ENCODE assay signal across 17 cellular contexts in the genomic region with DNA sequence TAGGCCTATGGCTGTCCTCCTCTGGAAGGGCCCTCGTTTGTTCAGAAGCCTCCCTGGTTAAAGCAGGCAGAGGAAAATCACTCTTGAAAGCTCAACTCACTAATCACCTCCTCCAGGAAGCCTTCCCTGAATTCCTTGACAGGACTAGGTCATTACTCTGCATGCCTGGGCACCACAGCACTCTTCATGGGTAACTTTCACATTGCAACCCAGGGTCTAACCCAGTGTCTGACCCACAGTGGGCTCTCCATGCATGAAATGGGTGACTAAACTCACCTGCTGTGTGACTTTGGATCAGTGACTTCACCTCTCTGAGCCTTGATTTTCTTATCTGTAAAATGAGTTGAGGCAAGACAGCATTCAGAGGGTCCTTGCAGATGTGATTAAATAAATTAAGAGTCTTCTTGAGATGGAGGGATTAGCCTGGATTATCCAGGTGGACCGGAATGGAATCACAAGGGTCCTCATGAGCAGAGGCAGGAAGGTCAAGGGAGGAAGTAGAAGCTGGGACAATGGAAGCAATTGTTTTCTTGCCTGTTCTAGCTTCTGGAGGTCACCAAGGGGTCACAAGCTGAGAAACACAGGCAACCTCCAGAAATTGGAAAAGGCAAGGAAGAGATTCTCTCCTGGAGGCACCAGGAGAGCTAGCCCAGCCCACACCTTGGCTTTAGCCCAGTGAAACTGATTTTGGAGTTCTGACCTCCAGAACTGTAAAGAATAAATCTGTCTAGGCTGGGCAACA. TPM values are rescaled to one million over a fixed set of nuclear protein-coding genes. Genes with fewer than 3 reads are reported as not detected.
DNase-seq lines count a peak whose midpoint lies in the region; ATAC-seq, FAIRE-seq and TF ChIP-seq lines count a peak whose summit lies in the region.
"Had no signal": no experiment of that assay in that cellular context is flagged by ENCODE, and none has a peak within 500 bp of the region (broad histone marks: within the 10 kb centered on the region; RNA-seq: fewer than 3 reads in every experiment).

No MANE protein-coding gene starts in this region.

- FAIRE-seq in bronchial epithelial cell (lab: Jason Lieb, UNC): peak; percentile 76

- 0 out of 2 replicates have a peak overlapping the region, but pooled peaks have one; percentile 47 for H3K4me2 ChIP-seq in BLaER1

- H3K27me3 ChIP-seq in BLaER1 (no peaks in the 10 kb centered on the region), bronchial epithelial cell (ENCODE audit: control insufficient read depth, insufficient read depth, low read length) (no peaks in the 10 kb centered on the region)
- H3K27me3 ChIP-seq in CD4-positive, alpha-beta memory T cell (ENCODE audit: insufficient read depth, low read length): no peaks in the 10 kb centered on the region

- peak overlapping the region; percentile 31 for H3K4me3 Mint-ChIP-seq in neural crest cell
- H3K4me3 Mint-ChIP-seq in CD4-positive, alpha-beta memory T cell: no peak overlapping the region
- H3K4me3 Mint-ChIP-seq: B cell, H9 had no signal

- no peak overlapping the region for H3K27ac Mint-ChIP-seq in neural crest cell (ENCODE audit: unreplicated experiment)
- peak overlapping the region in 1 of 7 donors; percentile 80 for H3K27ac Mint-ChIP-seq in CD4-positive, alpha-beta memory T cell
- H3K27ac Mint-ChIP-seq: B cell, H9 had no signal

- no peak for DNase-seq in bronchial epithelial cell (ENCODE audit: low read depth)
- no peak for DNase-seq in neural crest cell (ENCODE audit: low read depth, low spot score)
- no peak for DNase-seq in CD4-positive, alpha-beta memory T cell
- DNase-seq: ACHN; CD8-positive, alpha-beta memory T cell; DMS 273 treated with DMSO at 0.1 percent for 48 hours; H9; KBM-7; NCI-H1092; NCI-H69 had no signal

- H3K9me3 ChIP-seq in BLaER1 (no peaks in the 10 kb centered on the region), HEK293 (ENCODE audit: control insufficient read depth, insufficient read depth, low read depth, low read length) (no peaks in the 10 kb centered on the region)
- H3K9me3 ChIP-seq in CD4-positive, alpha-beta memory T cell (ENCODE audit: control insufficient read depth in 1 of 2, low read length in 2 of 2): no peaks in the 10 kb centered on the region

- H4K20me1 ChIP-seq in BLaER1: no peaks in the 10 kb centered on the region

- no peaks in the 10 kb centered on the region for H3K36me3 ChIP-seq in BLaER1
- no peaks in the 10 kb centered on the region for H3K36me3 ChIP-seq in HEK293 (ENCODE audit: control insufficient read depth in 2 of 2, insufficient read depth in 1 of 2, low read length in 2 of 2)
- no peaks in the 10 kb centered on the region for H3K36me3 ChIP-seq in bronchial epithelial cell (ENCODE audit: control insufficient read depth, insufficient read depth, low read length)
- H3K36me3 ChIP-seq in CD4-positive, alpha-beta memory T cell (ENCODE audit: insufficient read depth, low read length): no peaks in the 10 kb centered on the region

- H3K4me1 ChIP-seq in BLaER1 (peaks cover 28% of the 10 kb centered on the region), HEK293 (ENCODE audit: control insufficient read depth, insufficient read depth, low read length) (peaks cover 8% of the 10 kb centered on the region)
- peaks cover 17% of the 10 kb centered on the region for H3K4me1 ChIP-seq in CD4-positive, alpha-beta memory T cell (ENCODE audit: insufficient read depth, low read length)

- no peak overlapping the region for H3K27ac ChIP-seq in BLaER1
- H3K27ac ChIP-seq in HEK293 (ENCODE audit: extremely low read depth, low read depth, low read length): no peak overlapping the region
- no peak overlapping the region for H3K27ac ChIP-seq in CD4-positive, alpha-beta memory T cell (ENCODE audit: low read depth, low read length)

- no peaks in the 10 kb centered on the region for H3K36me3 Mint-ChIP-seq in neural crest cell (ENCODE audit: low read depth)
- no peaks in the 10 kb centered on the region for H3K36me3 Mint-ChIP-seq in CD4-positive, alpha-beta memory T cell

- no peaks in the 10 kb centered on the region for H3K9me3 Mint-ChIP-seq in neural crest cell
- no peaks in the 10 kb centered on the region for H3K9me3 Mint-ChIP-seq in CD4-positive, alpha-beta memory T cell
- H3K9me3 Mint-ChIP-seq: CD8-positive, alpha-beta memory T cell; H9 had no signal

- H3K9ac ChIP-seq in BLaER1: no peak overlapping the region

- intact Hi-C loops in CD4-positive, alpha-beta memory T cell (cut with micrococcal nuclease): no loop called here

- H3K27me3 Mint-ChIP-seq in neural crest cell (ENCODE audit: low read depth): no peaks in the 10 kb centered on the region
- H3K27me3 Mint-ChIP-seq in CD4-positive, alpha-beta memory T cell: peaks cover 0 to 5% of the 10 kb centered on the region in 2 donors

- H3K4me3 ChIP-seq in BLaER1: no peak overlapping the region
- H3K4me3 ChIP-seq in HEK293 (ENCODE audit: low read depth, low read length): no peak overlapping the region
- H3K4me3 ChIP-seq in bronchial epithelial cell (ENCODE audit: low read depth, low read length): no peak overlapping the region
- no peak overlapping the region for H3K4me3 ChIP-seq in CD4-positive, alpha-beta memory T cell (ENCODE audit: low read length in 2 of 2)

- no peak for TF ChIP-seq CTCF in HEK293 (tag by site-specific recombination; IDR thresholded peaks at IDR 0.05)
- no peak for TF ChIP-seq CTCF in bronchial epithelial cell (IDR thresholded peaks at IDR 0.05; ENCODE audit: insufficient read depth, low read length, severe bottlenecking)
- TF ChIP-seq CTCF in neural crest cell (conservative IDR thresholded peaks at IDR 0.05): no peak

- peaks cover 42% of the 10 kb centered on the region for H3K4me1 Mint-ChIP-seq in neural crest cell
- H3K4me1 Mint-ChIP-seq in CD4-positive, alpha-beta memory T cell: peaks cover 10 to 33% (median 19%) of the 10 kb centered on the region in 4 donors

- POLR2A ChIA-PET in HEK293 (lab: Yijun Ruan, JAX): no interaction called here
- POLR2A ChIA-PET in CD4-positive, alpha-beta memory T cell (lab: Charles Lee; ENCODE audit: partially characterized antibody): interaction anchor here (0.8 kb wide), 1 partner anchor 74 kb away, joined by 3 read pairs; no protein-coding TSS in a partner anchor

- CTCF ChIA-PET in HEK293 (lab: Yijun Ruan, JAX): interaction anchor here (0.8 to 2.3 kb wide), 4 partner anchors 9 to 242 kb away, joined by 3 to 5 read pairs (median 4); no protein-coding TSS in a partner anchor
- CTCF ChIA-PET in CD4-positive, alpha-beta memory T cell (lab: Charles Lee; ENCODE audit: partially characterized antibody): interaction anchor here (1.0 to 1.5 kb wide), 2 partner anchors 213 to 242 kb away, joined by 3 to 4 read pairs; no protein-coding TSS in a partner anchor

- ATAC-seq in HG03354 (IDR thresholded peaks at IDR 0.05; ENCODE audit: poor library complexity, severe bottlenecking, unreplicated experiment) (no peak), GM21825 (IDR thresholded peaks at IDR 0.05; ENCODE audit: unreplicated experiment) (no peak)
- ATAC-seq: Right ventricle myocardium inferior, SK-N-SH treated with all-trans-retinoic acid at 6 μM for 48 hours had no signal

TF ChIP-seq in HEK293, 187 proteins besides CTCF, POLR2A, EP300 and RAD21:
- TF ChIP-seq, protein P1, sequence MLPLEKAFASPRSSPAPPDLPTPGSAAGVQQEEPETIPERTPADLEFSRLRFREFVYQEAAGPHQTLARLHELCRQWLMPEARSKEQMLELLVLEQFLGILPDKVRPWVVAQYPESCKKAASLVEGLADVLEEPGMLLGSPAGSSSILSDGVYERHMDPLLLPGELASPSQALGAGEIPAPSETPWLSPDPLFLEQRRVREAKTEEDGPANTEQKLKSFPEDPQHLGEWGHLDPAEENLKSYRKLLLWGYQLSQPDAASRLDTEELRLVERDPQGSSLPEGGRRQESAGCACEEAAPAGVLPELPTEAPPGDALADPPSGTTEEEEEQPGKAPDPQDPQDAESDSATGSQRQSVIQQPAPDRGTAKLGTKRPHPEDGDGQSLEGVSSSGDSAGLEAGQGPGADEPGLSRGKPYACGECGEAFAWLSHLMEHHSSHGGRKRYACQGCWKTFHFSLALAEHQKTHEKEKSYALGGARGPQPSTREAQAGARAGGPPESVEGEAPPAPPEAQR (tag by site-specific recombination; IDR thresholded peaks at IDR 0.05): no peak
- peak; percentile 91 for TF ChIP-seq ZNF768 (tag by site-specific recombination; IDR thresholded peaks at IDR 0.05)
- TF ChIP-seq, protein P2, sequence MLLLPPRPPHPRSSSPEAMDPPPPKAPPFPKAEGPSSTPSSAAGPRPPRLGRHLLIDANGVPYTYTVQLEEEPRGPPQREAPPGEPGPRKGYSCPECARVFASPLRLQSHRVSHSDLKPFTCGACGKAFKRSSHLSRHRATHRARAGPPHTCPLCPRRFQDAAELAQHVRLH (tag by site-specific recombination; IDR thresholded peaks at IDR 0.05): peak; percentile 68; the same call in 1 of the 2 replicates
- TF ChIP-seq MYNN (tag by site-specific recombination; IDR thresholded peaks at IDR 0.05; ENCODE audit: borderline replicate concordance): no peak

RNA-seq across cellular contexts. Expression of a gene that starts 3.8 kb away (rescaled TPM):
- total RNA-seq in bronchial epithelial cell (7.4 and 8.8 TPM in 2 replicates), neural crest cell (53.6 and 54.0 TPM in 2 replicates)
- total RNA-seq in CD4-positive, alpha-beta memory T cell: 10 to 100 TPM; 15.4 to 19.5 TPM
- polyA plus RNA-seq in CD4-positive, alpha-beta memory T cell: 1 to 10 TPM in 1 of 2 donors, under 1 TPM in 1; 0.35 to 4.0 TPM
